1 cellular context compared by ENCODE assay signal in the genomic region with DNA sequence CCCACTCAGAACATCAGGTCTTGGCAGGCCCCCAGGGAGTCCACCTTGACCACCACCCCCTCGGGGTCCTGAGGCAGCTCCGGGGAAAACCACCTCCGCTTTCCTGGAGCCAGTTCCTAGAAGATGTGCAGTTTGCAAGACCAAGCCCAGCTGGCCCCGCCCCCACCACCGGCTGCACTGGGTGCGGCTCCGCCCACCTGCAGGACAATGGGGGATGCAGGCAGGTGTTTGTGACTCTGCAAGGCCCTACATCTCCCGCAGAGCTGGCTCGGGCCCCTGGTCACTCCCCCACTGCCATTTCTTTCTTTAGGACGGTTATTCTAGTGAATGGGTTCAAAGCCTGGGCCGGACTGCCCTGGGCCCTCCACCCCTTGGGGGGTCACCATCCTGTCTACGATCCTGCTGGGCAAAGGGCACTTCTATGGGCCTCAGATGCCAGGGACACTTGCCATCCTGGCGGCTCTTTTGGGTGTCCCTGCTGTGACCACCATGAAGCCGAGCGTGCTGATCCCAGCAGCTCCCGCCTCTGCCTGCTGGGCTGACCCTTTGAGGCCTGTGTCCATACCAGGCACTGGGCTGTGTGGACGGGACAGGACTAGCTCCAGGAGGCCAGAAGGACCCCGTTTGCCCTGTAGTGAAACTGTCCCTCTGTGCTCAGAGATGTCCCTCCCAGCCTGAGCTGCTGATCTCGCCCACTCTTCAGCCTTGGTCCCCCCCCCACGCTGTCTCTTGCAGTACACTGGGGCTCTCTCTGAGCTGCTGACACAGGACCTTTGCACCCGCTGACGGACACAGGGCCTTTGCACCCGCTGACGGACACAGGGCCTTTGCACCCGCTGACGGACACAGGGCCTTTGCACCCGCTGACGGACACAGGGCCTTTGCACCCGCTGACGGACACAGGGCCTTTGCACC.
TF ChIP-seq lines count a peak whose summit lies in the region.

No MANE protein-coding gene starts in this region.

TF ChIP-seq in HepG2, 621 proteins besides CTCF, POLR2A, EP300 and RAD21 (continues in another document):
- TF ChIP-seq, protein P1, sequence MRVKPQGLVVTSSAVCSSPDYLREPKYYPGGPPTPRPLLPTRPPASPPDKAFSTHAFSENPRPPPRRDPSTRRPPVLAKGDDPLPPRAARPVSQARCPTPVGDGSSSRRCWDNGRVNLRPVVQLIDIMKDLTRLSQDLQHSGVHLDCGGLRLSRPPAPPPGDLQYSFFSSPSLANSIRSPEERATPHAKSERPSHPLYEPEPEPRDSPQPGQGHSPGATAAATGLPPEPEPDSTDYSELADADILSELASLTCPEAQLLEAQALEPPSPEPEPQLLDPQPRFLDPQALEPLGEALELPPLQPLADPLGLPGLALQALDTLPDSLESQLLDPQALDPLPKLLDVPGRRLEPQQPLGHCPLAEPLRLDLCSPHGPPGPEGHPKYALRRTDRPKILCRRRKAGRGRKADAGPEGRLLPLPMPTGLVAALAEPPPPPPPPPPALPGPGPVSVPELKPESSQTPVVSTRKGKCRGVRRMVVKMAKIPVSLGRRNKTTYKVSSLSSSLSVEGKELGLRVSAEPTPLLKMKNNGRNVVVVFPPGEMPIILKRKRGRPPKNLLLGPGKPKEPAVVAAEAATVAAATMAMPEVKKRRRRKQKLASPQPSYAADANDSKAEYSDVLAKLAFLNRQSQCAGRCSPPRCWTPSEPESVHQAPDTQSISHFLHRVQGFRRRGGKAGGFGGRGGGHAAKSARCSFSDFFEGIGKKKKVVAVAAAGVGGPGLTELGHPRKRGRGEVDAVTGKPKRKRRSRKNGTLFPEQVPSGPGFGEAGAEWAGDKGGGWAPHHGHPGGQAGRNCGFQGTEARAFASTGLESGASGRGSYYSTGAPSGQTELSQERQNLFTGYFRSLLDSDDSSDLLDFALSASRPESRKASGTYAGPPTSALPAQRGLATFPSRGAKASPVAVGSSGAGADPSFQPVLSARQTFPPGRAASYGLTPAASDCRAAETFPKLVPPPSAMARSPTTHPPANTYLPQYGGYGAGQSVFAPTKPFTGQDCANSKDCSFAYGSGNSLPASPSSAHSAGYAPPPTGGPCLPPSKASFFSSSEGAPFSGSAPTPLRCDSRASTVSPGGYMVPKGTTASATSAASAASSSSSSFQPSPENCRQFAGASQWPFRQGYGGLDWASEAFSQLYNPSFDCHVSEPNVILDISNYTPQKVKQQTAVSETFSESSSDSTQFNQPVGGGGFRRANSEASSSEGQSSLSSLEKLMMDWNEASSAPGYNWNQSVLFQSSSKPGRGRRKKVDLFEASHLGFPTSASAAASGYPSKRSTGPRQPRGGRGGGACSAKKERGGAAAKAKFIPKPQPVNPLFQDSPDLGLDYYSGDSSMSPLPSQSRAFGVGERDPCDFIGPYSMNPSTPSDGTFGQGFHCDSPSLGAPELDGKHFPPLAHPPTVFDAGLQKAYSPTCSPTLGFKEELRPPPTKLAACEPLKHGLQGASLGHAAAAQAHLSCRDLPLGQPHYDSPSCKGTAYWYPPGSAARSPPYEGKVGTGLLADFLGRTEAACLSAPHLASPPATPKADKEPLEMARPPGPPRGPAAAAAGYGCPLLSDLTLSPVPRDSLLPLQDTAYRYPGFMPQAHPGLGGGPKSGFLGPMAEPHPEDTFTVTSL (CRISPR knock-in tag; IDR thresholded peaks at IDR 0.05; ENCODE audit: borderline replicate concordance), result no peak
- no peak for TF ChIP-seq ZKSCAN5 (CRISPR knock-in tag; IDR thresholded peaks at IDR 0.05)
- TF ChIP-seq ZNF800 (CRISPR knock-in tag; IDR thresholded peaks at IDR 0.05), result no peak
- no peak for TF ChIP-seq ZC3H13 (CRISPR knock-in tag; IDR thresholded peaks at IDR 0.05)
- TF ChIP-seq NFIB (CRISPR knock-in tag; IDR thresholded peaks at IDR 0.05; ENCODE audit: borderline replicate concordance), result no peak
- no peak for TF ChIP-seq ZNF557 (CRISPR knock-in tag; IDR thresholded peaks at IDR 0.05)
- TF ChIP-seq NFKB2 (CRISPR knock-in tag; IDR thresholded peaks at IDR 0.05; ENCODE audit: borderline replicate concordance), result no peak
- TF ChIP-seq ZNF256 (CRISPR knock-in tag; conservative IDR thresholded peaks at IDR 0.05), result no peak
- TF ChIP-seq UBTF (CRISPR knock-in tag; IDR thresholded peaks at IDR 0.05), result peak; percentile 36; the same call in 1 of the 2 replicates
- no peak for TF ChIP-seq ZNF121 (CRISPR knock-in tag; IDR thresholded peaks at IDR 0.05)
- TF ChIP-seq EEA1 (CRISPR knock-in tag; IDR thresholded peaks at IDR 0.05; ENCODE audit: borderline replicate concordance), result no peak
- TF ChIP-seq ZNF839 (CRISPR knock-in tag; IDR thresholded peaks at IDR 0.05; ENCODE audit: borderline replicate concordance), result no peak
- no peak for TF ChIP-seq RXRB (CRISPR knock-in tag; IDR thresholded peaks at IDR 0.05; ENCODE audit: borderline replicate concordance)
- TF ChIP-seq POLR2AphosphoS5 (IDR thresholded peaks at IDR 0.05; ENCODE audit: low read depth, low read length), result no peak
- no peak for TF ChIP-seq ZNF225 (CRISPR knock-in tag; IDR thresholded peaks at IDR 0.05)
- TF ChIP-seq ARID2 (CRISPR knock-in tag; IDR thresholded peaks at IDR 0.05; ENCODE audit: borderline replicate concordance), result no peak
- no peak for TF ChIP-seq KAT2B (IDR thresholded peaks at IDR 0.05; ENCODE audit: borderline replicate concordance, low read depth, low read length)
- TF ChIP-seq ATF6 (CRISPR knock-in tag; conservative IDR thresholded peaks at IDR 0.05), result no peak
- no peak for TF ChIP-seq ATAD3A (CRISPR knock-in tag; IDR thresholded peaks at IDR 0.05)
- TF ChIP-seq, protein P2, sequence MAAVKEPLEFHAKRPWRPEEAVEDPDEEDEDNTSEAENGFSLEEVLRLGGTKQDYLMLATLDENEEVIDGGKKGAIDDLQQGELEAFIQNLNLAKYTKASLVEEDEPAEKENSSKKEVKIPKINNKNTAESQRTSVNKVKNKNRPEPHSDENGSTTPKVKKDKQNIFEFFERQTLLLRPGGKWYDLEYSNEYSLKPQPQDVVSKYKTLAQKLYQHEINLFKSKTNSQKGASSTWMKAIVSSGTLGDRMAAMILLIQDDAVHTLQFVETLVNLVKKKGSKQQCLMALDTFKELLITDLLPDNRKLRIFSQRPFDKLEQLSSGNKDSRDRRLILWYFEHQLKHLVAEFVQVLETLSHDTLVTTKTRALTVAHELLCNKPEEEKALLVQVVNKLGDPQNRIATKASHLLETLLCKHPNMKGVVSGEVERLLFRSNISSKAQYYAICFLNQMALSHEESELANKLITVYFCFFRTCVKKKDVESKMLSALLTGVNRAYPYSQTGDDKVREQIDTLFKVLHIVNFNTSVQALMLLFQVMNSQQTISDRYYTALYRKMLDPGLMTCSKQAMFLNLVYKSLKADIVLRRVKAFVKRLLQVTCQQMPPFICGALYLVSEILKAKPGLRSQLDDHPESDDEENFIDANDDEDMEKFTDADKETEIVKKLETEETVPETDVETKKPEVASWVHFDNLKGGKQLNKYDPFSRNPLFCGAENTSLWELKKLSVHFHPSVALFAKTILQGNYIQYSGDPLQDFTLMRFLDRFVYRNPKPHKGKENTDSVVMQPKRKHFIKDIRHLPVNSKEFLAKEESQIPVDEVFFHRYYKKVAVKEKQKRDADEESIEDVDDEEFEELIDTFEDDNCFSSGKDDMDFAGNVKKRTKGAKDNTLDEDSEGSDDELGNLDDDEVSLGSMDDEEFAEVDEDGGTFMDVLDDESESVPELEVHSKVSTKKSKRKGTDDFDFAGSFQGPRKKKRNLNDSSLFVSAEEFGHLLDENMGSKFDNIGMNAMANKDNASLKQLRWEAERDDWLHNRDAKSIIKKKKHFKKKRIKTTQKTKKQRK (IDR thresholded peaks at IDR 0.05; ENCODE audit: low read length), result no peak
- no peak for TF ChIP-seq KAT7 (CRISPR knock-in tag; IDR thresholded peaks at IDR 0.05; ENCODE audit: borderline replicate concordance)
- no peak for TF ChIP-seq ZNF124 (CRISPR knock-in tag; IDR thresholded peaks at IDR 0.05)
- TF ChIP-seq ZNF30 (CRISPR knock-in tag; IDR thresholded peaks at IDR 0.05), result no peak
- TF ChIP-seq ATF7-NPFF (CRISPR knock-in tag; IDR thresholded peaks at IDR 0.05; ENCODE audit: low read depth), result no peak
- no peak for TF ChIP-seq RORA (CRISPR knock-in tag; IDR thresholded peaks at IDR 0.05)
- no peak for TF ChIP-seq KLF16 (CRISPR knock-in tag; IDR thresholded peaks at IDR 0.05)
- TF ChIP-seq ZNF224 (CRISPR knock-in tag; IDR thresholded peaks at IDR 0.05), result no peak
- TF ChIP-seq KDM5A (IDR thresholded peaks at IDR 0.05; ENCODE audit: borderline replicate concordance, low read length), result no peak
- TF ChIP-seq GFI1 (CRISPR knock-in tag; IDR thresholded peaks at IDR 0.05; ENCODE audit: borderline replicate concordance), result no peak
- TF ChIP-seq, protein P3, sequence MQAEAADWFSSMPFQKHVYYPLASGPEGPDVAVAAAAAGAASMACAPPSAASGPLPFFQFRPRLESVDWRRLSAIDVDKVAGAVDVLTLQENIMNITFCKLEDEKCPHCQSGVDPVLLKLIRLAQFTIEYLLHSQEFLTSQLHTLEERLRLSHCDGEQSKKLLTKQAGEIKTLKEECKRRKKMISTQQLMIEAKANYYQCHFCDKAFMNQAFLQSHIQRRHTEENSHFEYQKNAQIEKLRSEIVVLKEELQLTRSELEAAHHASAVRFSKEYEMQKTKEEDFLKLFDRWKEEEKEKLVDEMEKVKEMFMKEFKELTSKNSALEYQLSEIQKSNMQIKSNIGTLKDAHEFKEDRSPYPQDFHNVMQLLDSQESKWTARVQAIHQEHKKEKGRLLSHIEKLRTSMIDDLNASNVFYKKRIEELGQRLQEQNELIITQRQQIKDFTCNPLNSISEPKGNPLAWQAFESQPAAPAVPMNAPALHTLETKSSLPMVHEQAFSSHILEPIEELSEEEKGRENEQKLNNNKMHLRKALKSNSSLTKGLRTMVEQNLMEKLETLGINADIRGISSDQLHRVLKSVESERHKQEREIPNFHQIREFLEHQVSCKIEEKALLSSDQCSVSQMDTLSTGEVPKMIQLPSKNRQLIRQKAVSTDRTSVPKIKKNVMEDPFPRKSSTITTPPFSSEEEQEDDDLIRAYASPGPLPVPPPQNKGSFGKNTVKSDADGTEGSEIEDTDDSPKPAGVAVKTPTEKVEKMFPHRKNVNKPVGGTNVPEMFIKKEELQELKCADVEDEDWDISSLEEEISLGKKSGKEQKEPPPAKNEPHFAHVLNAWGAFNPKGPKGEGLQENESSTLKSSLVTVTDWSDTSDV (CRISPR knock-in tag; IDR thresholded peaks at IDR 0.05), result no peak
- no peak for TF ChIP-seq ATRX (CRISPR knock-in tag; IDR thresholded peaks at IDR 0.05; ENCODE audit: borderline replicate concordance)
- TF ChIP-seq TRIM24 (CRISPR knock-in tag; IDR thresholded peaks at IDR 0.05), result no peak
- TF ChIP-seq POLR2G (IDR thresholded peaks at IDR 0.05; ENCODE audit: low read depth, low read length), result no peak
- no peak for TF ChIP-seq PCBP2 (optimal IDR thresholded peaks at IDR 0.05; ENCODE audit: low read depth, low read length, poor library complexity, severe bottlenecking)
- no peak for TF ChIP-seq ZNF251 (CRISPR knock-in tag; IDR thresholded peaks at IDR 0.05)
- TF ChIP-seq ZNF709 (CRISPR knock-in tag; IDR thresholded peaks at IDR 0.05), result no peak
- 0 out of 2 replicates have a peak, but pooled peaks have one; percentile 41 for TF ChIP-seq ZNF451 (CRISPR knock-in tag; IDR thresholded peaks at IDR 0.05)
